ENCODE assay signal across 16 cellular contexts in genomic region chr19:11020982-11021759, GRCh38.
"Had no signal": no experiment of that assay in that cellular context is flagged by ENCODE, and none has a peak within 500 bp of the region (broad histone marks: within the 10 kb centered on the region; RNA-seq: fewer than 3 reads in every experiment).

No MANE protein-coding gene starts in this region.

- H3K27me3 Mint-ChIP-seq: activated B cell treated with CpG ODN at 0.5 μM for 24 hours; activated CD4-positive, alpha-beta T cell treated with anti-CD3 and anti-CD28 coated beads, Interleukin-2, amount 10 ng/mL, durations not matched to agents 24 days and 14 days; activated naive CD4-positive, alpha-beta T cell treated with anti-CD3 and anti-CD28 coated beads, Interleukin-2, amount 50 U/mL, for 24 hours; stimulated activated memory B cell treated with anti-CD40 and anti-IgM and Interleukin-4, amounts not matched to agents 10 μg/mL and 1 μg/mL and 100 μg/mL, for 72 hours had no signal

- H3K27me3 ChIP-seq: brain microvascular endothelial cell, esophagus muscularis mucosa, heart right ventricle, neural progenitor cell, tibial nerve had no signal

- H3K4me3 Mint-ChIP-seq: activated B cell treated with CpG ODN at 0.5 μM for 24 hours; activated CD4-positive, alpha-beta T cell treated with anti-CD3 and anti-CD28 coated beads, Interleukin-2, amount 10 ng/mL, durations not matched to agents 24 days and 14 days; activated naive CD4-positive, alpha-beta T cell treated with anti-CD3 and anti-CD28 coated beads, Interleukin-2, amount 50 U/mL, for 24 hours; neural progenitor cell; stimulated activated memory B cell treated with anti-CD40 and anti-IgM and Interleukin-4, amounts not matched to agents 10 μg/mL and 1 μg/mL and 100 μg/mL, for 72 hours had no signal

- H3K4me1 Mint-ChIP-seq: activated B cell treated with CpG ODN at 0.5 μM for 24 hours; activated CD4-positive, alpha-beta T cell treated with anti-CD3 and anti-CD28 coated beads, Interleukin-2, amount 10 ng/mL, durations not matched to agents 24 days and 14 days; activated naive CD4-positive, alpha-beta T cell treated with anti-CD3 and anti-CD28 coated beads, Interleukin-2, amount 50 U/mL, for 24 hours; neural progenitor cell; stimulated activated memory B cell treated with anti-CD40 and anti-IgM and Interleukin-4, amounts not matched to agents 10 μg/mL and 1 μg/mL and 100 μg/mL, for 72 hours had no signal

- ATAC-seq: heart right ventricle; stimulated activated memory B cell treated with anti-CD40 and anti-IgM and Interleukin-4, amounts not matched to agents 10 μg/mL and 1 μg/mL and 100 μg/mL, for 72 hours had no signal

- DNase-seq: activated B cell treated with CpG ODN at 0.5 μM for 24 hours; activated CD4-positive, alpha-beta T cell treated with anti-CD3 and anti-CD28 coated beads, Interleukin-2, amount 10 ng/mL, durations not matched to agents 24 days and 14 days; activated CD8-positive, alpha-beta memory T cell treated with anti-CD3 and anti-CD28 coated beads for 24 hours; activated effector memory CD4-positive, alpha-beta T cell treated with Interleukin-2 at 50 U/mL for 16 hours; brain microvascular endothelial cell; foreskin fibroblast; heart right ventricle; islet precursor cell; left ventricle myocardium inferior; mesenchymal stem cell had no signal

- H3K4me1 ChIP-seq: esophagus muscularis mucosa, left ventricle myocardium inferior, neural progenitor cell had no signal

- H3K27ac Mint-ChIP-seq: activated B cell treated with CpG ODN at 0.5 μM for 24 hours; activated CD4-positive, alpha-beta T cell treated with anti-CD3 and anti-CD28 coated beads, Interleukin-2, amount 10 ng/mL, durations not matched to agents 24 days and 14 days; activated naive CD4-positive, alpha-beta T cell treated with anti-CD3 and anti-CD28 coated beads, Interleukin-2, amount 50 U/mL, for 24 hours; neural progenitor cell; stimulated activated memory B cell treated with anti-CD40 and anti-IgM and Interleukin-4, amounts not matched to agents 10 μg/mL and 1 μg/mL and 100 μg/mL, for 72 hours had no signal

- H3K4me3 ChIP-seq: esophagus muscularis mucosa, heart right ventricle, left ventricle myocardium inferior, neural progenitor cell, SK-N-MC, tibial nerve had no signal

- H3K27ac ChIP-seq: brain microvascular endothelial cell, esophagus muscularis mucosa, heart right ventricle, left ventricle myocardium inferior, neural progenitor cell, SK-N-MC, tibial nerve had no signal

- H3K9me3 ChIP-seq: esophagus muscularis mucosa, heart right ventricle, left ventricle myocardium inferior, tibial nerve had no signal

- H3K9me3 Mint-ChIP-seq: activated B cell treated with CpG ODN at 0.5 μM for 24 hours; activated CD4-positive, alpha-beta T cell treated with anti-CD3 and anti-CD28 coated beads, Interleukin-2, amount 10 ng/mL, durations not matched to agents 24 days and 14 days; activated naive CD4-positive, alpha-beta T cell treated with anti-CD3 and anti-CD28 coated beads, Interleukin-2, amount 50 U/mL, for 24 hours; neural progenitor cell; stimulated activated memory B cell treated with anti-CD40 and anti-IgM and Interleukin-4, amounts not matched to agents 10 μg/mL and 1 μg/mL and 100 μg/mL, for 72 hours had no signal

- H3K36me3 ChIP-seq: neural progenitor cell had no signal
